Comparison of ENCODE assay signal across 9 cellular contexts in the genomic region with DNA sequence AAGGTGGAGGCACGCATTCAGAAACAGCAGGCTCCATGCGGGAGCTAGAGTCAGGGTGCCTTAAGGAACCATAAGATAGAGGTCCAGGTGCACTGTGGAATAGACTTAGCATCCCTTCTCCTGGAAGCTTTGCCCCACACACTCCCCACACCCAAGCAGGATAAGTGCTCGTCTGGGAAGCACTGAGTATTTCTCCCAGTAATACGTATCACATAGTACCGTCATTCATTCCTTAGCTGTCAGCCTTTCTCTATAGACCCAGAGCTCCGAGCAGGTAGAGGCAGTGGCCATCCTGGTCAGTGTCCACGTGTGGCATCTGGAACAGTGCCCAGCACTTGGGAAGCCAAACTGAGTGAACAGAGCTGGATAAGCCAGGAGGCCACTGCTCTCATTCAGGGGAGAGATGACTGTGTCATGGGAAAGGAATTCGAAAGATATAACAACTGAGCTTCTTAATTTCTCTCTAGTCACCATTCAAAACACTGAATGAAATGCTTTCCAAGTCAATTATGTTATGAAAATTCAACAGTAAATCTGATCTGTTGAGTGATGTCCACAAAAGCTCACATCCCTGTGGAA. TPM values are rescaled to one million over a fixed set of nuclear protein-coding genes. Genes with fewer than 3 reads are reported as not detected.
DNase-seq lines count a peak whose midpoint lies in the region; ATAC-seq and TF ChIP-seq lines count a peak whose summit lies in the region.
"Had no signal": no experiment of that assay in that cellular context is flagged by ENCODE, and none has a peak within 500 bp of the region (broad histone marks: within the 10 kb centered on the region; RNA-seq: fewer than 3 reads in every experiment).

No MANE protein-coding gene starts in this region.

- TF ChIP-seq EP300 in tibial nerve (IDR thresholded peaks at IDR 0.05): no peak

- H3K9me3 Mint-ChIP-seq in activated T-cell treated with anti-CD3 and anti-CD28 coated beads, Interleukin-2, amount 50 U/mL, for 72 hours: no peaks in the 10 kb centered on the region

- no peak for TF ChIP-seq CTCF in foreskin fibroblast (IDR thresholded peaks at IDR 0.05; ENCODE audit: low read depth, low read length)
- TF ChIP-seq CTCF in omental fat pad (IDR thresholded peaks at IDR 0.05): no peak
- TF ChIP-seq CTCF in tibial nerve (IDR thresholded peaks at IDR 0.05): no peak

- H3K9me3 ChIP-seq in tibial nerve: no peaks in the 10 kb centered on the region

- H3K4me3 Mint-ChIP-seq in activated T-cell treated with anti-CD3 and anti-CD28 coated beads, Interleukin-2, amount 50 U/mL, for 72 hours: no peak overlapping the region

- no peaks in the 10 kb centered on the region for H3K36me3 Mint-ChIP-seq in activated T-cell treated with anti-CD3 and anti-CD28 coated beads, Interleukin-2, amount 50 U/mL, for 72 hours (ENCODE audit: insufficient read depth in 2 of 2)

- H3K27ac ChIP-seq in tibial nerve: peak overlapping the region in 2 of 4 donors; percentile 63 to 67

- no peak overlapping the region for H3K27ac Mint-ChIP-seq in activated T-cell treated with anti-CD3 and anti-CD28 coated beads, Interleukin-2, amount 50 U/mL, for 72 hours

- TF ChIP-seq POLR2A in tibial nerve (IDR thresholded peaks at IDR 0.05): no peak

- DNase-seq in EL (peak; percentile 90), SW480 (ENCODE audit: low spot score) (peak; percentile 27), foreskin fibroblast (peak; percentile 77 to 85), omental fat pad (ENCODE audit: low spot score) (peak; percentile 40), NCI-H2171 (lab: John Stamatoyannopoulos, UW) (no peak), tibial nerve (ENCODE audit: low spot score in 2 of 2) (no peak)
- no peak for DNase-seq in stimulated activated CD4-positive, alpha-beta T cell treated with anti-CD3 and anti-CD28 coated beads, Interleukin-4, amount 100 ng/mL, for 1 hour
- DNase-seq in activated T-cell treated with anti-CD3 and anti-CD28 coated beads, Interleukin-2, amount 50 U/mL, for 72 hours: no peak
- DNase-seq: OCI-M1 had no signal

- peaks cover 0 to 85% (median 26%) of the 10 kb centered on the region in 4 donors for H3K4me1 ChIP-seq in tibial nerve

- H3K27me3 Mint-ChIP-seq in activated T-cell treated with anti-CD3 and anti-CD28 coated beads, Interleukin-2, amount 50 U/mL, for 72 hours (ENCODE audit: low read depth): peaks cover 50% of the 10 kb centered on the region

- H3K4me3 ChIP-seq in foreskin fibroblast (ENCODE audit: low read depth in 1 of 2, low read length in 2 of 2): no peak overlapping the region
- H3K4me3 ChIP-seq in tibial nerve: no peak overlapping the region

- H3K4me1 Mint-ChIP-seq in activated T-cell treated with anti-CD3 and anti-CD28 coated beads, Interleukin-2, amount 50 U/mL, for 72 hours (ENCODE audit: low read depth): peaks cover 13% of the 10 kb centered on the region

- WGBS in tibial nerve, 2 donors: 64 to 72% methylated on average over 8 of the region's 8 CpGs

- no peaks in the 10 kb centered on the region for H3K27me3 ChIP-seq in tibial nerve

- ATAC-seq in omental fat pad (ENCODE audit: low FRiP score): peak; percentile 57
- ATAC-seq in activated T-cell treated with anti-CD3 and anti-CD28 coated beads, Interleukin-2, amount 50 U/mL, for 72 hours (replicated peaks in 1 of 2): no peak

- H3K36me3 ChIP-seq in tibial nerve: no peaks in the 10 kb centered on the region

RNA-seq across cellular contexts. Expression of a gene that starts 9.9 kb away (rescaled TPM):
- total RNA-seq in omental fat pad (100 to 1,000 TPM in 2 of 4 donors, 10 to 100 TPM in 2; 76.6 to 138 (median 113) TPM), tibial nerve (100 to 1,000 TPM; 139 to 248 (median 203) TPM)
- total RNA-seq in activated T-cell treated with anti-CD3 and anti-CD28 coated beads, Interleukin-2, amount 50 U/mL, for 72 hours: 1 to 10 TPM; 6.8 to 8.6 TPM

RNA-seq across cellular contexts. Expression of a gene that starts 52.2 kb away (rescaled TPM):
- total RNA-seq in omental fat pad: 100 to 1,000 TPM in 3 of 4 donors, 10 to 100 TPM in 1; 15.3 to 205 (median 163) TPM
- 100 to 1,000 TPM in 1 of 4 donors, 10 to 100 TPM in 3; 55.9 to 204 (median 71.5) TPM for total RNA-seq in tibial nerve
- total RNA-seq in activated T-cell treated with anti-CD3 and anti-CD28 coated beads, Interleukin-2, amount 50 U/mL, for 72 hours: 1 to 10 TPM; 2.5 to 2.8 TPM

Comparison
In these comparisons a context has a peak if more than half of its experiments do, and no peak if none do; other contexts are left out.
1. DNase-seq: peak in EL (single experiment), SW480 (single experiment), foreskin fibroblast (2 of 2) and omental fat pad (single experiment); none in NCI-H2171 (single experiment), stimulated activated CD4-positive, alpha-beta T cell treated with anti-CD3 and anti-CD28 coated beads, Interleukin-4, amount 100 ng/mL, for 1 hour (single experiment), tibial nerve (0 of 2) and activated T-cell treated with anti-CD3 and anti-CD28 coated beads, Interleukin-2, amount 50 U/mL, for 72 hours (0 of 2).
2. RNA of a gene that starts 9.9 kb away (total RNA-seq): 139 to 248 TPM in tibial nerve and 76.6 to 138 TPM in omental fat pad; 6.8 to 8.6 TPM in activated T-cell treated with anti-CD3 and anti-CD28 coated beads, Interleukin-2, amount 50 U/mL, for 72 hours; every median in the first group is over 4 times any median in the second.
3. RNA of a gene that starts 52.2 kb away (total RNA-seq): 15.3 to 205 TPM in omental fat pad and 55.9 to 204 TPM in tibial nerve; 2.5 to 2.8 TPM in activated T-cell treated with anti-CD3 and anti-CD28 coated beads, Interleukin-2, amount 50 U/mL, for 72 hours; every median in the first group is over 4 times any median in the second.